In the genomic region with DNA sequence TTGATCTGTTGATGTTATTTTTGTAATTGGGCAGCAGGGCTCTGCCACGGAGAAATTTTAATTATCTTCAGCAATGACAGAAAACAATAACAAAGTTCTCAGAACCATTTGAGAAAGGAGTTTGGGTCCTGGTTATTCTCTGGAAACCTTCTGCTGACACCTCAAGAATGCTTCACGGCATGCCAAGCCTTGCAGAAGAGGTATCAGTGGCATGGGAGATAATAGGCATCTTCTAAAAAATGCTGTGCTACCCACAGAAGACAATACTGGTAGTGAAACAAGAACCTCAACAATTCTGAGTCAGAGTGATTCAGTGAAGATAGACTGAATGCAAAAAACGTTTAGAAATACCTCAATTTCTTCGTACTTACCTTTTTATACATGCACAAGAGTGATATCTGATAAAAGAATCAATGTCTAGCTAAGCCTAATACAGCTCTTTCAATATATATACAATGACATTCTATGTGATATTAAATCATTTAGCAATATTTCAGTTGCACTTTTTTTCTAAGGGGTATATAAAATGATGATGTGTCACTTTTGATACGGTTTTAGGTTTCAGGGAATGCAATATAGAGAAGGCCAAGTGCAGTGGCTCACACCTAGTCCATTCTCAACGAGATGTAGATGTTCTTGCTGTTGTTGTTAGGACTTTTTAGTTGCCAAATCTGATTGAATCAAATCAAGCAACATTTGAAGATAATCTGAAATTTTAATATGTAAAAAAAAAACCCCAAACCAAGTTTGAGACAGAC, we compare ENCODE assay signal across 13 cellular contexts.
A peak's percentile ranks its signal among the peaks of the same experiment; 100 is the strongest.
DNase-seq lines count a peak whose midpoint lies in the region; ATAC-seq, FAIRE-seq and TF ChIP-seq lines count a peak whose summit lies in the region.
"Had no signal": no experiment of that assay in that cellular context is flagged by ENCODE, and none has a peak within 500 bp of the region (broad histone marks: within the 10 kb centered on the region; RNA-seq: fewer than 3 reads in every experiment).

No MANE protein-coding gene starts in this region.

- no peak overlapping the region for H3K4me3 Mint-ChIP-seq in activated CD8-positive, alpha-beta T cell treated with anti-CD3 and anti-CD28 coated beads for 36 hours

- H3K27ac Mint-ChIP-seq in activated CD8-positive, alpha-beta T cell treated with anti-CD3 and anti-CD28 coated beads for 36 hours: no peak overlapping the region

- H3K36me3 Mint-ChIP-seq in activated CD8-positive, alpha-beta T cell treated with anti-CD3 and anti-CD28 coated beads for 36 hours (ENCODE audit: low read depth): no peaks in the 10 kb centered on the region

- peaks cover 10% of the 10 kb centered on the region; the same call in 2 of the 3 replicates for H3K9me3 ChIP-seq in A549
- H3K9me3 ChIP-seq: psoas muscle had no signal

- intact Hi-C loops in activated CD8-positive, alpha-beta T cell treated with anti-CD3 and anti-CD28 coated beads for 36 hours (cut with micrococcal nuclease): loop anchor here (2.0 kb wide), 1 partner anchor 237 kb away; no protein-coding TSS in a partner anchor

- TF ChIP-seq RAD21 in A549 (conservative IDR thresholded peaks at IDR 0.05 in 1 of 2, IDR thresholded peaks at IDR 0.05 in 1 of 2): no peak

- no peaks in the 10 kb centered on the region for H3K9me3 Mint-ChIP-seq in activated CD8-positive, alpha-beta T cell treated with anti-CD3 and anti-CD28 coated beads for 36 hours

- ATAC-seq in A549: no peak
- ATAC-seq in GM18870 (IDR thresholded peaks at IDR 0.05; ENCODE audit: unreplicated experiment): peak; percentile 75
- ATAC-seq in HG02973 (IDR thresholded peaks at IDR 0.05; ENCODE audit: unreplicated experiment): no peak
- ATAC-seq in GM19324 (IDR thresholded peaks at IDR 0.05; ENCODE audit: low FRiP score, unreplicated experiment): no peak
- no peak for ATAC-seq in activated CD8-positive, alpha-beta T cell treated with anti-CD3 and anti-CD28 coated beads for 36 hours
- ATAC-seq: psoas muscle had no signal

- no peak overlapping the region for H3K4me3 ChIP-seq in A549
- H3K4me3 ChIP-seq: psoas muscle had no signal

- no peak overlapping the region for H3K27ac ChIP-seq in A549
- H3K27ac ChIP-seq: psoas muscle had no signal

- DNase-seq in A549 (ENCODE audit: low read depth in 1 of 2, low spot score in 1 of 2) (no peak), M059J (ENCODE audit: low read depth) (peak; percentile 84), dedifferentiated amniotic fluid mesenchymal stem cell (ENCODE audit: extremely low spot score) (peak; percentile 32)
- no peak for DNase-seq in activated T-cell treated with anti-CD3 and anti-CD28 coated beads, Interleukin-2, amount 50 U/mL, for 1 hour
- DNase-seq in activated CD8-positive, alpha-beta T cell treated with anti-CD3 and anti-CD28 coated beads for 36 hours: no peak
- DNase-seq: aorta, NCI-H1930, psoas muscle had no signal

- H3K27me3 Mint-ChIP-seq in activated CD8-positive, alpha-beta T cell treated with anti-CD3 and anti-CD28 coated beads for 36 hours: no peaks in the 10 kb centered on the region

- TF ChIP-seq EP300 in A549 (IDR thresholded peaks at IDR 0.05): no peak

- 48% methylated on average over 6 of the region's 6 CpGs for WGBS in A549 (ENCODE audit: missing lambda C conversion rate)

- H3K4me1 ChIP-seq in A549: no peaks in the 10 kb centered on the region
- H3K4me1 ChIP-seq: psoas muscle had no signal

- TF ChIP-seq CTCF in A549 (IDR thresholded peaks at IDR 0.05): no peak
- TF ChIP-seq CTCF in activated CD8-positive, alpha-beta T cell treated with anti-CD3 and anti-CD28 coated beads for 36 hours (IDR thresholded peaks at IDR 0.05): no peak

- POLR2A ChIA-PET in A549 (lab: Yijun Ruan, JAX): no interaction called here
- POLR2A ChIA-PET in activated CD8-positive, alpha-beta T cell treated with anti-CD3 and anti-CD28 coated beads for 36 hours (lab: Charles Lee): no interaction called here

- no peak for TF ChIP-seq POLR2A in A549 (IDR thresholded peaks at IDR 0.05; ENCODE audit: low read length)

- H3K4me2 ChIP-seq in A549: no peak overlapping the region

- CTCF ChIA-PET in A549 (lab: Yijun Ruan, JAX): interaction anchor here (0.7 to 1.3 kb wide), 5 partner anchors 10 to 236 kb away, joined by 3 to 9 read pairs (median 5); no protein-coding TSS in a partner anchor
- CTCF ChIA-PET in activated CD8-positive, alpha-beta T cell treated with anti-CD3 and anti-CD28 coated beads for 36 hours (lab: Charles Lee): interaction anchor here (0.8 to 4.2 kb wide), 5 partner anchors 12 to 237 kb away, joined by 3 to 23 read pairs (median 3); no protein-coding TSS in a partner anchor

- no peaks in the 10 kb centered on the region for H3K4me1 Mint-ChIP-seq in activated CD8-positive, alpha-beta T cell treated with anti-CD3 and anti-CD28 coated beads for 36 hours (ENCODE audit: low read depth)

- no peak for FAIRE-seq in A549 (lab: Jason Lieb, UNC)
- FAIRE-seq: frontal cortex, islet of Langerhans had no signal

TF ChIP-seq in A549, 52 proteins besides CTCF, POLR2A, EP300 and RAD21:
- TF ChIP-seq MAFK (IDR thresholded peaks at IDR 0.05; ENCODE audit: partially characterized antibody) (peak; percentile 32), HDAC2 (IDR thresholded peaks at IDR 0.05) (no peak), EHF (CRISPR knock-in tag; IDR thresholded peaks at IDR 0.05) (no peak)

Comparison
In these comparisons a context has a peak if more than half of its experiments do, and no peak if none do; other contexts are left out.
1. DNase-seq: peak in M059J (single experiment) and dedifferentiated amniotic fluid mesenchymal stem cell (single experiment); none in A549 (0 of 2), activated T-cell treated with anti-CD3 and anti-CD28 coated beads, Interleukin-2, amount 50 U/mL, for 1 hour (single experiment) and activated CD8-positive, alpha-beta T cell treated with anti-CD3 and anti-CD28 coated beads for 36 hours (single experiment).